Comparison of ENCODE assay signal across 21 cellular contexts in genomic region chr19:1280588-1281269, GRCh38. TPM values are rescaled to one million over a fixed set of nuclear protein-coding genes. Genes with fewer than 3 reads are reported as not detected.
"Had no signal": no experiment of that assay in that cellular context is flagged by ENCODE, and none has a peak within 500 bp of the region (broad histone marks: within the 10 kb centered on the region; RNA-seq: fewer than 3 reads in every experiment).

No MANE protein-coding gene starts in this region.

- H3K27ac ChIP-seq: epithelial cell of prostate, heart left ventricle, parathyroid adenoma, thoracic aorta had no signal

- H3K9me3 Mint-ChIP-seq: activated naive CD8-positive, alpha-beta T cell treated with anti-CD3 and anti-CD28 coated beads, Interleukin-2, amount 50 U/mL, for 24 hours; activated T-helper 17 cell treated with anti-CD3 and anti-CD28 coated beads, Interleukin-2, amount 50 U/mL, for 72 hours; effector memory CD8-positive, alpha-beta T cell; mesothelial cell of epicardium; stimulated activated effector memory CD8-positive, alpha-beta T cell treated with anti-CD3 and anti-CD28 coated beads, Interleukin-12 subunit alpha, Interleukin-12 subunit beta, amount 100 ng/mL, for 72 hours had no signal

- H3K79me2 ChIP-seq: parathyroid adenoma had no signal

- H3K4me3 Mint-ChIP-seq: mesothelial cell of epicardium; stimulated activated effector memory CD8-positive, alpha-beta T cell treated with anti-CD3 and anti-CD28 coated beads, Interleukin-12 subunit alpha, Interleukin-12 subunit beta, amount 100 ng/mL, for 72 hours had no signal

- H3K4me3 ChIP-seq: heart left ventricle, lung, thoracic aorta had no signal

- H2AFZ ChIP-seq: parathyroid adenoma had no signal

- H3K27ac Mint-ChIP-seq: activated naive CD8-positive, alpha-beta T cell treated with anti-CD3 and anti-CD28 coated beads, Interleukin-2, amount 50 U/mL, for 24 hours had no signal

- DNase-seq: activated CD4-positive, alpha-beta T cell treated with anti-CD3 and anti-CD28 coated beads, Interleukin-2, amount 50 U/mL, for 1 hour; activated naive CD4-positive, alpha-beta T cell treated with Interleukin-2 at 50 U/mL for 16 hours; activated naive CD8-positive, alpha-beta T cell treated with anti-CD3 and anti-CD28 coated beads, Interleukin-2, amount 50 U/mL, for 24 hours; activated T-cell treated with anti-CD3 and anti-CD28 coated beads for 4 hours; aorta; dermis blood vessel endothelial cell; effector memory CD8-positive, alpha-beta T cell; heart left ventricle; left colon; T-helper 9 cell had no signal

- ATAC-seq: activated CD4-positive, CD25-positive, alpha-beta regulatory T cell treated with anti-CD3 and anti-CD28 coated beads, Interleukin-2, amount 50 U/mL, for 24 hours; activated naive CD8-positive, alpha-beta T cell treated with anti-CD3 and anti-CD28 coated beads, Interleukin-2, amount 50 U/mL, for 24 hours; activated T-helper 17 cell treated with anti-CD3 and anti-CD28 coated beads, Interleukin-2, amount 50 U/mL, for 72 hours; effector memory CD8-positive, alpha-beta T cell; heart left ventricle; left colon; stimulated activated effector memory CD8-positive, alpha-beta T cell treated with anti-CD3 and anti-CD28 coated beads, Interleukin-12 subunit alpha, Interleukin-12 subunit beta, amount 100 ng/mL, for 72 hours had no signal

- H3K4me1 Mint-ChIP-seq: activated T-helper 17 cell treated with anti-CD3 and anti-CD28 coated beads, Interleukin-2, amount 50 U/mL, for 72 hours had no signal

RNA-seq across cellular contexts. Expression of gene EFNA2, which starts 4.9 kb away (rescaled TPM):
- total RNA-seq: activated CD8-positive, alpha-beta memory T cell treated with anti-CD3 and anti-CD28 coated beads for 36 hours; activated T-helper 17 cell treated with anti-CD3 and anti-CD28 coated beads, Interleukin-2, amount 50 U/mL, for 72 hours; aorta; bronchial epithelial cell; dermis blood vessel endothelial cell; heart left ventricle; thoracic aorta had no signal
- polyA plus RNA-seq: fibroblast of lung, heart left ventricle, lung had no signal
